22 cellular contexts compared by ENCODE assay signal in the genomic region with DNA sequence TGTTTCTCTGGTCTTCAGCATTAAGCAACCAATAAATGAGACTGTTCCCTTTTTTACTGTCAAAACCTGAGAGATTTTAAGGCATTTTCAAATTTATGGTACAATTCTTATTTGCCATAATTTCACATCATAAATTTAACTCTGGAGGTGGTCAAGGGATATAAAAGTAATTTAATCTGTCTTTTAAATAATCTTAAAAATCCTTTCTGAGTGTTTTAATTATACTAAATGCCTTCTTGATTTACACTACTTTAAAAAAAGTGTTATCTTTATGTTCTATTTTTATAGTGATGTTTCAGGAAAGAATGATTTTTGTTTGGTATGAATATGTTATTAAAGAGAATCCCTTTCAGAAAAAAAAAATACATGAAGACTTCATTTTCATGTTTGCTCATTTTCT. TPM values are rescaled to one million over a fixed set of nuclear protein-coding genes. Genes with fewer than 3 reads are reported as not detected.
DNase-seq lines count a peak whose midpoint lies in the region; ATAC-seq, FAIRE-seq and TF ChIP-seq lines count a peak whose summit lies in the region.
"Had no signal": no experiment of that assay in that cellular context is flagged by ENCODE, and none has a peak within 500 bp of the region (broad histone marks: within the 10 kb centered on the region; RNA-seq: fewer than 3 reads in every experiment).

No MANE protein-coding gene starts in this region.

- no TSS peak for BruUV-seq in MCF 10A (replicated peaks; lab: Mats Ljungman, UMichigan)

- H3F3A ChIP-seq in SK-N-SH (replicated peaks; ENCODE audit: insufficient read depth) = no peaks in the 10 kb centered on the region

- H3K9ac ChIP-seq in SK-N-SH (no peak overlapping the region), subcutaneous abdominal adipose tissue (ENCODE audit: low read length in 5 of 5) (peak overlapping the region in 3 of 5 donors; percentile 58 to 69 (median 62))
- H3K9ac ChIP-seq: GM23248 had no signal

- no peaks in the 10 kb centered on the region for H3K9me2 ChIP-seq in SK-N-SH

- H4K20me1 ChIP-seq in SK-N-SH (ENCODE audit: insufficient read depth) = no peaks in the 10 kb centered on the region

- TF ChIP-seq RAD21 in SK-N-SH (IDR thresholded peaks at IDR 0.05; ENCODE audit: low read length) = no peak

- no peaks in the 10 kb centered on the region for H3K9me3 Mint-ChIP-seq in MCF 10A (ENCODE audit: unreplicated experiment)
- H3K9me3 Mint-ChIP-seq: CD8-positive, alpha-beta T cell; HFFc6 had no signal

- H3K27ac Mint-ChIP-seq in MCF 10A (ENCODE audit: low read depth, unreplicated experiment) = no peak overlapping the region
- H3K27ac Mint-ChIP-seq: CD8-positive, alpha-beta T cell; HFFc6 had no signal

- H3K36me3 Mint-ChIP-seq in MCF 10A (ENCODE audit: insufficient read depth, unreplicated experiment) = no peaks in the 10 kb centered on the region
- H3K36me3 Mint-ChIP-seq: CD8-positive, alpha-beta T cell had no signal

- POLR2A ChIA-PET in SK-N-SH (lab: Yijun Ruan, JAX) = no interaction called here
- POLR2A ChIA-PET in HEK293T (lab: Yijun Ruan, JAX) = interaction anchor here (0.7 kb wide), 1 partner anchor 10 kb away, joined by 3 read pairs; a partner anchor contains a TSS
- POLR2A ChIA-PET in MCF 10A (lab: Yijun Ruan, JAX) = no interaction called here
- POLR2A ChIA-PET in GM10248 (lab: Yijun Ruan, JAX) = no interaction called here

- no peak for DNase-seq in SK-N-SH
- no peak for DNase-seq in HEK293T (ENCODE audit: extremely low spot score)
- DNase-seq in MCF 10A (ENCODE audit: unreplicated experiment) = no peak
- no peak for DNase-seq in GM10248 (ENCODE audit: extremely low spot score)
- DNase-seq in iPS-NIHi11 (ENCODE audit: low spot score) = no peak
- DNase-seq: 8988T; C1 segment of cervical spinal cord; Caco-2; CD8-positive, alpha-beta T cell; DMS79; EL; GF-D8; GM23248; H7; HCEC 1CT; HFFc6 had no signal

- CTCF ChIA-PET in SK-N-SH (lab: Yijun Ruan, JAX) = interaction anchor here (1.1 to 1.2 kb wide), 2 partner anchors 22 to 50 kb away, joined by 4 read pairs; no protein-coding TSS in a partner anchor
- CTCF ChIA-PET in HEK293T (lab: Yijun Ruan, JAX) = no interaction called here
- CTCF ChIA-PET in MCF 10A (lab: Yijun Ruan, JAX) = no interaction called here
- CTCF ChIA-PET in GM10248 (lab: Yijun Ruan, JAX) = no interaction called here

- H3K4me1 ChIP-seq in SK-N-SH (ENCODE audit: control insufficient read depth in 1 of 2, insufficient read depth in 2 of 2, low read depth in 1 of 2, low read length in 1 of 2) = no peaks in the 10 kb centered on the region
- peaks cover 0 to 29% (median 4%) of the 10 kb centered on the region in 5 donors for H3K4me1 ChIP-seq in subcutaneous abdominal adipose tissue (ENCODE audit: control insufficient read depth in 5 of 5, insufficient read depth in 5 of 5, low read length in 5 of 5)
- H3K4me1 ChIP-seq: Caco-2 had no signal

- no peaks in the 10 kb centered on the region for H3K36me3 ChIP-seq in SK-N-SH (replicated peaks in 1 of 2; ENCODE audit: control insufficient read depth in 1 of 2, insufficient read depth in 2 of 2, low read length in 1 of 2)
- peaks cover 0 to 12% (median 2%) of the 10 kb centered on the region in 5 donors for H3K36me3 ChIP-seq in subcutaneous abdominal adipose tissue (ENCODE audit: control insufficient read depth in 5 of 5, insufficient read depth in 5 of 5, low read length in 5 of 5)

- no peaks in the 10 kb centered on the region for H3K27me3 Mint-ChIP-seq in MCF 10A (ENCODE audit: insufficient read depth, unreplicated experiment)

- H3K4me3 ChIP-seq in SK-N-SH (ENCODE audit: low read depth in 2 of 2, low read length in 1 of 2) = no peak overlapping the region
- H3K4me3 ChIP-seq in subcutaneous abdominal adipose tissue (ENCODE audit: low read depth in 1 of 5, low read length in 5 of 5) = no peak overlapping the region
- H3K4me3 ChIP-seq: GM23248 had no signal

- TF ChIP-seq EP300 in SK-N-SH (IDR thresholded peaks at IDR 0.05; ENCODE audit: borderline replicate concordance in 1 of 2, low read depth in 1 of 2, low read length in 1 of 2) = no peak

- no peaks in the 10 kb centered on the region for H3K4me1 Mint-ChIP-seq in MCF 10A (ENCODE audit: insufficient read depth, unreplicated experiment)

- no peak overlapping the region for H3K4me2 ChIP-seq in SK-N-SH

- FAIRE-seq in endometrium (lab: Jason Lieb, UNC) = peak; percentile 66
- FAIRE-seq: GM12892, GM19239, H1 had no signal

- no peaks in the 10 kb centered on the region for H3K79me2 ChIP-seq in SK-N-SH (ENCODE audit: insufficient read depth)

- H3K27ac ChIP-seq in SK-N-SH (ENCODE audit: low read depth in 2 of 2, low read length in 1 of 2) (no peak overlapping the region), subcutaneous abdominal adipose tissue (ENCODE audit: low read depth, low read length) (peak overlapping the region; percentile 93)
- H3K27ac ChIP-seq: GM23248 had no signal

- no peak for ATAC-seq in SK-N-SH treated with all-trans-retinoic acid at 6 μM for 48 hours
- ATAC-seq: CD8-positive, alpha-beta T cell had no signal

- H3K4me3 Mint-ChIP-seq in MCF 10A (ENCODE audit: unreplicated experiment) = no peak overlapping the region
- H3K4me3 Mint-ChIP-seq: CD8-positive, alpha-beta T cell; HFFc6 had no signal

- H3K27me3 ChIP-seq in SK-N-SH (ENCODE audit: insufficient read depth) (no peaks in the 10 kb centered on the region), subcutaneous abdominal adipose tissue (ENCODE audit: control insufficient read depth in 5 of 5, insufficient read depth in 4 of 5, low read length in 5 of 5) (no peaks in the 10 kb centered on the region)

- no peak for TF ChIP-seq CTCF in SK-N-SH (IDR thresholded peaks at IDR 0.05)
- no peak for TF ChIP-seq CTCF in MCF 10A (IDR thresholded peaks at IDR 0.05; ENCODE audit: unreplicated experiment)
- no peak for TF ChIP-seq CTCF in GM10248 (IDR thresholded peaks at IDR 0.05; ENCODE audit: control extremely low read depth, extremely low read depth, low read depth, missing control alignments)

- H2AFZ ChIP-seq in SK-N-SH (ENCODE audit: low read depth) = peak overlapping the region; percentile 2; the same call in 1 of the 2 replicates
- H2AFZ ChIP-seq: GM23248 had no signal

- intact Hi-C loops in MCF 10A (cut with micrococcal nuclease) = no loop called here

- H3K9me3 ChIP-seq in SK-N-SH = no peaks in the 10 kb centered on the region
- H3K9me3 ChIP-seq in subcutaneous abdominal adipose tissue (ENCODE audit: control insufficient read depth in 5 of 5, low read length in 5 of 5) = no peaks in the 10 kb centered on the region
- H3K9me3 ChIP-seq: Caco-2 had no signal

TF ChIP-seq in SK-N-SH, 30 proteins besides CTCF, POLR2A, EP300 and RAD21 (continues in another document):
- TF ChIP-seq MEF2A (IDR thresholded peaks at IDR 0.05; ENCODE audit: borderline replicate concordance, low read depth) (no peak), RFX5 (IDR thresholded peaks at IDR 0.05; ENCODE audit: low read length) (no peak), NFIC (IDR thresholded peaks at IDR 0.05; ENCODE audit: borderline replicate concordance) (no peak), MXI1 (IDR thresholded peaks at IDR 0.05; ENCODE audit: low read depth, low read length) (no peak)
- TF ChIP-seq, protein P1, sequence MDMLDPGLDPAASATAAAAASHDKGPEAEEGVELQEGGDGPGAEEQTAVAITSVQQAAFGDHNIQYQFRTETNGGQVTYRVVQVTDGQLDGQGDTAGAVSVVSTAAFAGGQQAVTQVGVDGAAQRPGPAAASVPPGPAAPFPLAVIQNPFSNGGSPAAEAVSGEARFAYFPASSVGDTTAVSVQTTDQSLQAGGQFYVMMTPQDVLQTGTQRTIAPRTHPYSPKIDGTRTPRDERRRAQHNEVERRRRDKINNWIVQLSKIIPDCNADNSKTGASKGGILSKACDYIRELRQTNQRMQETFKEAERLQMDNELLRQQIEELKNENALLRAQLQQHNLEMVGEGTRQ (IDR thresholded peaks at IDR 0.05; ENCODE audit: borderline replicate concordance, low read depth, low read length) = no peak

TF ChIP-seq in SK-N-SH treated with all-trans-retinoic acid at 6 μM for 48 hours, 23 proteins besides CTCF, POLR2A, EP300 and RAD21 (continues in another document):
- TF ChIP-seq, protein P2, sequence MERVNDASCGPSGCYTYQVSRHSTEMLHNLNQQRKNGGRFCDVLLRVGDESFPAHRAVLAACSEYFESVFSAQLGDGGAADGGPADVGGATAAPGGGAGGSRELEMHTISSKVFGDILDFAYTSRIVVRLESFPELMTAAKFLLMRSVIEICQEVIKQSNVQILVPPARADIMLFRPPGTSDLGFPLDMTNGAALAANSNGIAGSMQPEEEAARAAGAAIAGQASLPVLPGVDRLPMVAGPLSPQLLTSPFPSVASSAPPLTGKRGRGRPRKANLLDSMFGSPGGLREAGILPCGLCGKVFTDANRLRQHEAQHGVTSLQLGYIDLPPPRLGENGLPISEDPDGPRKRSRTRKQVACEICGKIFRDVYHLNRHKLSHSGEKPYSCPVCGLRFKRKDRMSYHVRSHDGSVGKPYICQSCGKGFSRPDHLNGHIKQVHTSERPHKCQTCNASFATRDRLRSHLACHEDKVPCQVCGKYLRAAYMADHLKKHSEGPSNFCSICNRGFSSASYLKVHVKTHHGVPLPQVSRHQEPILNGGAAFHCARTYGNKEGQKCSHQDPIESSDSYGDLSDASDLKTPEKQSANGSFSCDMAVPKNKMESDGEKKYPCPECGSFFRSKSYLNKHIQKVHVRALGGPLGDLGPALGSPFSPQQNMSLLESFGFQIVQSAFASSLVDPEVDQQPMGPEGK (CRISPR knock-in tag; IDR thresholded peaks at IDR 0.05; ENCODE audit: borderline replicate concordance) = no peak
- TF ChIP-seq ESRRG (CRISPR knock-in tag; IDR thresholded peaks at IDR 0.05) (no peak), TOX (CRISPR knock-in tag; IDR thresholded peaks at IDR 0.05; ENCODE audit: borderline replicate concordance) (no peak)

TF ChIP-seq in HEK293T, 16 proteins besides CTCF, POLR2A, EP300 and RAD21 (continues in another document):
- TF ChIP-seq FOXM1 (IDR thresholded peaks at IDR 0.05; ENCODE audit: borderline replicate concordance) = no peak
- TF ChIP-seq HDGF (IDR thresholded peaks at IDR 0.05; ENCODE audit: borderline replicate concordance) = no peak
- TF ChIP-seq SUZ12 (IDR thresholded peaks at IDR 0.05) = no peak
- peak; percentile 52; the same call in 1 of the 2 replicates for TF ChIP-seq CTBP1 (IDR thresholded peaks at IDR 0.05; ENCODE audit: borderline replicate concordance)
- TF ChIP-seq ELF4 (IDR thresholded peaks at IDR 0.05) = no peak
- no peak for TF ChIP-seq LEF1 (IDR thresholded peaks at IDR 0.05; ENCODE audit: borderline replicate concordance)
- TF ChIP-seq SP1 (IDR thresholded peaks at IDR 0.05) = no peak
- no peak for TF ChIP-seq L3MBTL2 (conservative IDR thresholded peaks at IDR 0.05)
- TF ChIP-seq FOXA1 (IDR thresholded peaks at IDR 0.05) = no peak
- TF ChIP-seq BHLHE40 (IDR thresholded peaks at IDR 0.05; ENCODE audit: borderline replicate concordance) = no peak
- TF ChIP-seq FOXK2 (IDR thresholded peaks at IDR 0.05) = no peak
- no peak for TF ChIP-seq NFRKB (IDR thresholded peaks at IDR 0.05)
- no peak for TF ChIP-seq TARDBP (IDR thresholded peaks at IDR 0.05)

RNA-seq across cellular contexts. Expression of a gene that starts 10.0 kb away (rescaled TPM):
- polyA plus RNA-seq in SK-N-SH (2012; rRNA removed) = 22.2 and 25.4 TPM in 2 replicates
- 26.6 and 26.8 TPM in 2 replicates for polyA plus RNA-seq in SK-N-SH (2012; cell fraction: cytosol; rRNA removed)
- polyA plus RNA-seq in SK-N-SH (2012; cell fraction: nucleus; rRNA removed) = 15.3 and 18.2 TPM in 2 replicates
- 3.2 and 3.4 TPM in 2 replicates for total RNA-seq in MCF 10A (2022)
- total RNA-seq: CD8-positive, alpha-beta T cell had no signal
